Comparison of ENCODE assay signal across 20 cellular contexts in the genomic region with DNA sequence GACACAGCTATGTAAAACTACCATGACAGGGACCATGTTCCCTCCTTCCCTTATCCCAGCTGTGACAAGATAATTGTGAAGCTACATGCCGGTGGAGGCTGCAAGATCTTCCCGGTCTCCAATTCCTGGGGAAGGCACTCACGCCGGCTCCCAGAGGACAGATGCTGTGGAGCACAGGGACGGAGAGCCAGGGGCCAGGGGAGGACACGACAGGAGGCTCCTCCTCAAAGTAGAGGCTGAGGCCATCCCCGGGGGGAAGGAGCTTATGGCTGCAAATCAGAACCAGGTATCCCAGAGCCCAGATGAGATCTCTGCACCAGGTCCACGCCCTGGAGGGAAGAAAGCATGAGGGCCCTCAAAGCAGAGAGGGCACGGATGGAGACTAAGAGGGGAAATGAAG.
DNase-seq lines count a peak whose midpoint lies in the region; ATAC-seq and TF ChIP-seq lines count a peak whose summit lies in the region.
"Had no signal": no experiment of that assay in that cellular context is flagged by ENCODE, and none has a peak within 500 bp of the region (broad histone marks: within the 10 kb centered on the region; RNA-seq: fewer than 3 reads in every experiment).

No MANE protein-coding gene starts in this region.

- no peaks in the 10 kb centered on the region for H3K9me3 ChIP-seq in RWPE2 (ENCODE audit: severe bottlenecking)
- no peaks in the 10 kb centered on the region for H3K9me3 ChIP-seq in sigmoid colon
- H3K9me3 ChIP-seq in lower lobe of right lung: no peaks in the 10 kb centered on the region
- H3K9me3 ChIP-seq: BLaER1, Caco-2 had no signal

- H3K36me3 ChIP-seq in RWPE2 (ENCODE audit: low read depth) (no peaks in the 10 kb centered on the region), sigmoid colon (no peaks in the 10 kb centered on the region), lower lobe of right lung (no peaks in the 10 kb centered on the region)
- H3K36me3 ChIP-seq: BLaER1 had no signal

- no peak for ATAC-seq in RWPE2 (ENCODE audit: low read depth)
- no peak for ATAC-seq in HG02798 (IDR thresholded peaks at IDR 0.05; ENCODE audit: poor library complexity, unreplicated experiment)
- no peak for ATAC-seq in lower lobe of right lung
- ATAC-seq: CD8-positive, alpha-beta T cell; HCT116 had no signal

- H3K27ac ChIP-seq in RWPE2 (ENCODE audit: poor library complexity, severe bottlenecking) (peak overlapping the region; percentile 39), sigmoid colon (no peak overlapping the region), lower lobe of right lung (no peak overlapping the region)
- H3K27ac ChIP-seq: 22Rv1, BLaER1, C4-2B had no signal

- intact Hi-C loops in sigmoid colon (cut with DNase I) (no loop called here), lower lobe of right lung (cut with DNase I) (no loop called here)

- H3K4me3 ChIP-seq in RWPE2 (ENCODE audit: severe bottlenecking) (no peak overlapping the region), sigmoid colon (no peak overlapping the region), lower lobe of right lung (no peak overlapping the region)
- H3K4me3 ChIP-seq: BLaER1 had no signal

- peaks cover 61% of the 10 kb centered on the region for H3K9me3 Mint-ChIP-seq in endothelial cell (ENCODE audit: unreplicated experiment)
- H3K9me3 Mint-ChIP-seq: CD8-positive, alpha-beta T cell; H9 had no signal

- no peaks in the 10 kb centered on the region for H3K4me1 Mint-ChIP-seq in endothelial cell (ENCODE audit: unreplicated experiment)
- H3K4me1 Mint-ChIP-seq: B cell; CD4-positive, CD25-positive, alpha-beta regulatory T cell had no signal

- H3K36me3 Mint-ChIP-seq in endothelial cell (ENCODE audit: low read depth, unreplicated experiment): peaks cover 17% of the 10 kb centered on the region
- H3K36me3 Mint-ChIP-seq: CD4-positive, CD25-positive, alpha-beta regulatory T cell; CD8-positive, alpha-beta T cell had no signal

- TF ChIP-seq POLR2A in sigmoid colon (IDR thresholded peaks at IDR 0.05): no peak

- in situ Hi-C loops in GM13977 (cut with MboI; ENCODE audit: low pct_unique_long_range_greater_than_20kb, low sequenced_read_pairs, unreplicated experiment): no loop called here

- DNase-seq in GM13977 (ENCODE audit: low spot score) (peak; percentile 7), RWPE2 (ENCODE audit: low spot score) (no peak), endothelial cell (ENCODE audit: low spot score) (no peak), sigmoid colon (peak; percentile 56), activated gamma-delta T cell treated with Interleukin-2 at 50 U/mL for 16 hours (no peak), lower lobe of right lung (no peak)
- no peak for DNase-seq in activated CD4-positive, alpha-beta T cell treated with anti-CD3 and anti-CD28 coated beads for 4 hours
- DNase-seq: Caco-2; CD4-positive, CD25-positive, alpha-beta regulatory T cell; CD8-positive, alpha-beta T cell; DMS153; DND-41; GOT3; H9 had no signal

- no peak overlapping the region for H3K27ac Mint-ChIP-seq in endothelial cell (ENCODE audit: unreplicated experiment)
- H3K27ac Mint-ChIP-seq: B cell; CD4-positive, CD25-positive, alpha-beta regulatory T cell; CD8-positive, alpha-beta T cell had no signal

- peaks cover 22% of the 10 kb centered on the region for H3K27me3 Mint-ChIP-seq in endothelial cell (ENCODE audit: unreplicated experiment)
- H3K27me3 Mint-ChIP-seq: B cell; CD4-positive, CD25-positive, alpha-beta regulatory T cell had no signal

- H3K4me3 Mint-ChIP-seq in endothelial cell (ENCODE audit: unreplicated experiment): peak overlapping the region; percentile 69
- H3K4me3 Mint-ChIP-seq: B cell; CD4-positive, CD25-positive, alpha-beta regulatory T cell; CD8-positive, alpha-beta T cell; H9 had no signal

- no peak for TF ChIP-seq EP300 in sigmoid colon (IDR thresholded peaks at IDR 0.05)

- TF ChIP-seq CTCF in GM13977 (IDR thresholded peaks at IDR 0.05; ENCODE audit: extremely low read depth, insufficient read depth, missing control alignments): no peak
- no peak for TF ChIP-seq CTCF in RWPE2 (IDR thresholded peaks at IDR 0.05; ENCODE audit: poor library complexity, severe bottlenecking)
- no peak for TF ChIP-seq CTCF in endothelial cell (IDR thresholded peaks at IDR 0.05; ENCODE audit: unreplicated experiment)
- no peak for TF ChIP-seq CTCF in sigmoid colon (IDR thresholded peaks at IDR 0.05)
- no peak for TF ChIP-seq CTCF in lower lobe of right lung (IDR thresholded peaks at IDR 0.05)

- WGBS in sigmoid colon, 2 donors: 85 to 86% methylated on average over 9 of the region's 9 CpGs

- H3K4me1 ChIP-seq in RWPE2 (ENCODE audit: insufficient read depth, poor library complexity, severe bottlenecking) (no peaks in the 10 kb centered on the region), sigmoid colon (no peaks in the 10 kb centered on the region), lower lobe of right lung (no peaks in the 10 kb centered on the region)
- H3K4me1 ChIP-seq: BLaER1, Caco-2 had no signal

- no peaks in the 10 kb centered on the region for H3K27me3 ChIP-seq in RWPE2 (ENCODE audit: insufficient read depth, poor library complexity, severe bottlenecking)
- peaks cover 0 to 3% (median 0%) of the 10 kb centered on the region in 3 donors for H3K27me3 ChIP-seq in sigmoid colon
- peaks cover 3% of the 10 kb centered on the region for H3K27me3 ChIP-seq in lower lobe of right lung (ENCODE audit: low read depth)
- H3K27me3 ChIP-seq: BLaER1 had no signal

Comparison
In these comparisons a context has a peak if more than half of its experiments do, and no peak if none do; other contexts are left out.
1. DNase-seq: peak in GM13977 (single experiment) and sigmoid colon (single experiment); none in RWPE2 (single experiment), endothelial cell (single experiment), activated CD4-positive, alpha-beta T cell treated with anti-CD3 and anti-CD28 coated beads for 4 hours (0 of 2), activated gamma-delta T cell treated with Interleukin-2 at 50 U/mL for 16 hours (single experiment) and lower lobe of right lung (single experiment).